Comparison of ENCODE assay signal across 9 cellular contexts in genomic region chr15:68279779-68280745, GRCh38. TPM values are rescaled to one million over a fixed set of nuclear protein-coding genes. Genes with fewer than 3 reads are reported as not detected.
A peak's percentile ranks its signal among the peaks of the same experiment; 100 is the strongest.
DNase-seq lines count a peak whose midpoint lies in the region; ATAC-seq and TF ChIP-seq lines count a peak whose summit lies in the region.
"Had no signal": no experiment of that assay in that cellular context is flagged by ENCODE, and none has a peak within 500 bp of the region (broad histone marks: within the 10 kb centered on the region; RNA-seq: fewer than 3 reads in every experiment).

No MANE protein-coding gene starts in this region.

- TF ChIP-seq CTCF in right atrium auricular region (IDR thresholded peaks at IDR 0.05) (no peak), astrocyte of the spinal cord (IDR thresholded peaks at IDR 0.05; ENCODE audit: low read depth, low read length) (no peak), vagina (IDR thresholded peaks at IDR 0.05) (no peak)

- peaks cover 48% of the 10 kb centered on the region for H3K4me1 Mint-ChIP-seq in memory B cell

- DNase-seq in right atrium auricular region (ENCODE audit: low spot score) (no peak), left ventricle myocardium superior (no peak), astrocyte of the spinal cord (ENCODE audit: low read depth, low spot score) (no peak), memory B cell (ENCODE audit: low spot score in 2 of 2) (no peak), vagina (ENCODE audit: extremely low spot score in 2 of 2) (no peak), kidney tubule cell (ENCODE audit: low spot score) (no peak), medulla oblongata (ENCODE audit: extremely low spot score) (no peak)
- DNase-seq in activated CD4-positive, alpha-beta T cell treated with anti-CD3 and anti-CD28 coated beads, Interleukin-2, amount 50 U/mL, for 1 hour, result no peak
- DNase-seq: NCI-H446 treated with DMSO at 0.1 percent for 48 hours had no signal

- peak overlapping the region; percentile 94 for H3K27ac Mint-ChIP-seq in memory B cell

- in situ Hi-C loops in astrocyte of the spinal cord (cut with HindIII; ENCODE audit: low sequenced_read_pairs), result no loop called here

- H3K27me3 Mint-ChIP-seq in memory B cell, result no peaks in the 10 kb centered on the region

- H3K27me3 ChIP-seq in right atrium auricular region, result no peaks in the 10 kb centered on the region
- no peaks in the 10 kb centered on the region for H3K27me3 ChIP-seq in vagina

- peak overlapping the region; percentile 96 for H3K4me3 Mint-ChIP-seq in memory B cell

- intact Hi-C loops in left ventricle myocardium superior (cut with micrococcal nuclease), result no loop called here
- intact Hi-C loops in vagina (cut with DNase I), result no loop called here

- ATAC-seq in left ventricle myocardium superior (no peak), memory B cell (ENCODE audit: low read depth) (no peak)

- H3K9me3 Mint-ChIP-seq in memory B cell, result no peaks in the 10 kb centered on the region

- H3K4me3 ChIP-seq in right atrium auricular region (peak overlapping the region; percentile 88 to 90), astrocyte of the spinal cord (ENCODE audit: low read depth, low read length) (peak overlapping the region; percentile 85), vagina (peak overlapping the region; percentile 82 to 91)

- H3K36me3 Mint-ChIP-seq in memory B cell, result peaks cover 18% of the 10 kb centered on the region

- H3K4me1 ChIP-seq in right atrium auricular region (peaks cover 0 to 74% of the 10 kb centered on the region in 2 donors), vagina (peaks cover 72% of the 10 kb centered on the region)

- H3K9me3 ChIP-seq in right atrium auricular region (no peaks in the 10 kb centered on the region), vagina (no peaks in the 10 kb centered on the region)

- TF ChIP-seq POLR2A in vagina (IDR thresholded peaks at IDR 0.05), result no peak

- peaks cover 6% of the 10 kb centered on the region for H3K36me3 ChIP-seq in right atrium auricular region
- peaks cover 0 to 11% of the 10 kb centered on the region in 2 donors for H3K36me3 ChIP-seq in vagina

- H3K27ac ChIP-seq in right atrium auricular region (peak overlapping the region; percentile 99), vagina (peak overlapping the region; percentile 99)

RNA-seq across cellular contexts. Expression of gene FEM1B, which starts 2.5 kb away (rescaled TPM):
- total RNA-seq in right atrium auricular region (10 to 100 TPM; 33.1 to 55.3 TPM), left ventricle myocardium superior (45.1 TPM), vagina (38.3 TPM)

RNA-seq across cellular contexts. Expression of gene CLN6, which starts 50.5 kb away (rescaled TPM):
- total RNA-seq in right atrium auricular region (1 to 10 TPM; 6.4 to 7.4 TPM), left ventricle myocardium superior (9.9 TPM), vagina (23.3 TPM)
